ENCODE assay signal across 20 cellular contexts in the genomic region with DNA sequence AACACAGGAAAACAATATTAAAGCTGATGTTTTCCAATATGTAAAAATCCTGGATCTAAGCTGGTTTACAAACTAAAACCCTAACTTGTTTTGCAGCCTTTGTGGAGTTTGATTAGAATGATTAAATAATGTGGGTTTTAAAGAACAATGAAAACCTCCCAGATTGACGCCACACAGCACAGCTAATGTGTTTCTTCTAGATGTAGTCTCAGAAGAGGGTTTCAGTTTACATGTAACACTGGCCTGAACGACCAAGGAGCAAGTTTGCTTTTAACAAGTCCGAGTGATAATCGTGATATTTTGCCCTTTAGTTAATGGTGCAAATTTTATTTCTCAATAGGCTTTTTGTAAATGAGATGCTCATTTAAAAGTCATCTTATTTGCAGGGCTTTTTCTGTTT. TPM values are rescaled to one million over a fixed set of nuclear protein-coding genes. Genes with fewer than 3 reads are reported as not detected.
"Had no signal": no experiment of that assay in that cellular context is flagged by ENCODE, and none has a peak within 500 bp of the region (broad histone marks: within the 10 kb centered on the region; RNA-seq: fewer than 3 reads in every experiment).

No MANE protein-coding gene starts in this region.

- H3K79me2 ChIP-seq: parathyroid adenoma had no signal

- ATAC-seq: activated CD4-positive, CD25-positive, alpha-beta regulatory T cell treated with anti-CD3 and anti-CD28 coated beads, Interleukin-2, amount 50 U/mL, for 24 hours; activated naive CD8-positive, alpha-beta T cell treated with anti-CD3 and anti-CD28 coated beads, Interleukin-2, amount 50 U/mL, for 24 hours; esophagus mucosa; stimulated activated naive CD8-positive, alpha-beta T cell treated with anti-CD3 and anti-CD28 coated beads, Interleukin-15, Interleukin-2, amounts not matched to agents 100 U/mL and 50 U/mL, for 24 hours; T-cell had no signal

- H3K4me3 ChIP-seq: ascending aorta, suprapubic skin had no signal

- H3K36me3 ChIP-seq: ascending aorta, suprapubic skin had no signal

- H3K9me3 ChIP-seq: ascending aorta, suprapubic skin had no signal

- H3K4me1 ChIP-seq: ascending aorta, parathyroid adenoma, suprapubic skin had no signal

- H3K27ac ChIP-seq: ascending aorta, parathyroid adenoma, suprapubic skin had no signal

- H3K9ac ChIP-seq: parathyroid adenoma had no signal

- H2AFZ ChIP-seq: parathyroid adenoma had no signal

- DNase-seq: activated CD4-positive, alpha-beta T cell treated with anti-CD3 and anti-CD28 coated beads, Interleukin-2, amount 50 U/mL, for 1 hour; activated naive CD4-positive, alpha-beta T cell treated with Interleukin-2 at 50 U/mL for 16 hours; activated naive CD8-positive, alpha-beta T cell treated with anti-CD3 and anti-CD28 coated beads, Interleukin-2, amount 50 U/mL, for 24 hours; activated T-cell treated with anti-CD3 and anti-CD28 coated beads for 4 hours; glutamatergic neuron; kidney glomerular epithelial cell; mesendoderm; retina; stimulated activated CD4-positive, alpha-beta T cell treated with anti-CD3 and anti-CD28 coated beads, Interleukin-4, amount 100 ng/mL, for 4 hours; stimulated activated CD8-positive, alpha-beta memory T cell treated with anti-CD3 and anti-CD28 coated beads, Interleukin-4, amount 100 ng/mL, for 48 hours; stimulated activated naive CD8-positive, alpha-beta T cell treated with anti-CD3 and anti-CD28 coated beads, Interleukin-15, Interleukin-2, amounts not matched to agents 100 U/mL and 50 U/mL, for 24 hours; T-cell; T-helper 9 cell; trophoblast cell had no signal

- H3K27me3 ChIP-seq: ascending aorta had no signal

RNA-seq across cellular contexts. Expression of gene HMGA2, which starts 11.0 kb away (rescaled TPM):
- total RNA-seq: ascending aorta had no signal
- polyA plus RNA-seq: liver had no signal
